11 cellular contexts compared by ENCODE assay signal in the genomic region with DNA sequence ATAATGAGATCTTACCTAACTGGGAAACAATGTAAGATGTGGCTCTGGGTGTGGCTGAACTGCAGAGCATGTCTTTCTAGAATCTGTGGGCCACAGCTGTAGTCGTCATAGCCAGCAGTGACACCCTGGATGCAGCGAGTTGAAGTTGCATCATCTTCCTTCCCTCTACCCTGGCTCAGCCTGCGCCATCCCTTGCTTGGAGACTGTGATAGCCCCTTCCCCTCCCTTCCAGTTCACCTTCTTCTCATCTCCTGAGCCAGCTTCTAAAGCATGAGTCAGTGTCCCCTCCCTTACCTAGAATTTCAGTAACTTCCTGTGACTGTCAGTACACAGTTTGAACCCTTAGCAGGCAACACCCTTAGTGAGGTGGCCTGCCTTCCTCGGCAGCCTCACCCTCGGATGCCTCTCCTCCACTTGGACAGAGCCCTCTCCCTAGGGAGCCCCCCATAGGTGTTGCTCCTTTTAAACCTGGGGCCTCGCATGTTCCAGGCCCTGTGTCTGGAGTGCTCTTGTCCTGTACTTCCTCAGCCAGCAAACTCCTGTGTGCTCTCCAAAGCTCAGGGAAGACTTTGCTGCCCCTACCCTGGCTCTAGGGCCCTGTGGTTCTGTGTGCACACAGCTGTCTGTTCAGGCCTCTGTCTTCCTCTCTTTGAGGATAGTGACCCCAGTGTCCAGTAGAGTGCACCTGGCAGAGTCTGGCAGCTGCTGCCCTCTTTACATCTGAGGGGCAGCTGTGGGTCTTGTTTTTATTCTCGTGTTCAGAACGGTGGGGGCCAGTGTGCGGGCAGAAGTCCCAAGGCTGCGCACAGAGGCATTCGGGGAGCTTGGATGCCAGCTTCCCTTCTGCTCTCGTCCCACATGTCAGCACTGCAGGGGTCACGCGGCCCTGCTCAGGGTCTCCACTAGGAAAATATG. TPM values are rescaled to one million over a fixed set of nuclear protein-coding genes. Genes with fewer than 3 reads are reported as not detected.
A peak's percentile ranks its signal among the peaks of the same experiment; 100 is the strongest.
DNase-seq lines count a peak whose midpoint lies in the region; ATAC-seq and TF ChIP-seq lines count a peak whose summit lies in the region.
"Had no signal": no experiment of that assay in that cellular context is flagged by ENCODE, and none has a peak within 500 bp of the region (broad histone marks: within the 10 kb centered on the region; RNA-seq: fewer than 3 reads in every experiment).

No MANE protein-coding gene starts in this region.

- TF ChIP-seq POLR2A in esophagus squamous epithelium (IDR thresholded peaks at IDR 0.05) (peak in 1 of 4 donors; percentile 2), upper lobe of left lung (IDR thresholded peaks at IDR 0.05) (no peak)

- H3K27ac Mint-ChIP-seq in natural killer cell treated with Interleukin-12 subunit alpha and Interleukin-12 subunit beta and Interleukin-15 and Interleukin-18, amount 100 ng/mL, for 72 hours = peak overlapping the region; percentile 6 to 76
- no peak overlapping the region for H3K27ac Mint-ChIP-seq in natural killer cell

- no peak for DNase-seq in natural killer cell treated with Interleukin-12 subunit alpha and Interleukin-12 subunit beta and Interleukin-15 and Interleukin-18, amount 100 ng/mL, for 72 hours (ENCODE audit: low spot score)
- DNase-seq in natural killer cell (no peak), esophagus squamous epithelium (lab: John Stamatoyannopoulos, UW) (no peak), upper lobe of left lung (no peak), C1 segment of cervical spinal cord (lab: John Stamatoyannopoulos, UW) (no peak), NCI-H2081 (lab: John Stamatoyannopoulos, UW) (no peak), RKO (ENCODE audit: low spot score) (no peak)
- DNase-seq in activated CD4-positive, alpha-beta T cell treated with anti-CD3 and anti-CD28 coated beads, Interleukin-2, amount 50 U/mL, for 4 hours = peak; percentile 49 to 50
- DNase-seq: lower lobe of right lung, NCI-H2171 treated with DMSO at 0.1 percent for 48 hours had no signal

- H3K4me3 ChIP-seq in esophagus squamous epithelium (no peak overlapping the region), upper lobe of left lung (no peak overlapping the region)
- H3K4me3 ChIP-seq: BLaER1, lower lobe of right lung had no signal

- H3K4me1 Mint-ChIP-seq in natural killer cell treated with Interleukin-12 subunit alpha and Interleukin-12 subunit beta and Interleukin-15 and Interleukin-18, amount 100 ng/mL, for 72 hours (ENCODE audit: low read depth in 2 of 2) = peaks cover 0 to 7% of the 10 kb centered on the region in 2 donors
- H3K4me1 Mint-ChIP-seq in natural killer cell = peaks cover 0 to 4% of the 10 kb centered on the region in 2 donors

- H3K36me3 Mint-ChIP-seq in natural killer cell treated with Interleukin-12 subunit alpha and Interleukin-12 subunit beta and Interleukin-15 and Interleukin-18, amount 100 ng/mL, for 72 hours = peaks cover 5% of the 10 kb centered on the region
- H3K36me3 Mint-ChIP-seq in natural killer cell = peaks cover 11% of the 10 kb centered on the region

- peak overlapping the region; percentile 70 to 88 (median 77) for H3K27ac ChIP-seq in esophagus squamous epithelium
- H3K27ac ChIP-seq in upper lobe of left lung = peak overlapping the region in 1 of 4 donors; percentile 44
- H3K27ac ChIP-seq: BLaER1, lower lobe of right lung had no signal

- H3K4me1 ChIP-seq in esophagus squamous epithelium (peaks cover 9 to 58% (median 12%) of the 10 kb centered on the region in 3 donors), upper lobe of left lung (peaks cover 0 to under 1% (median under 1%) of the 10 kb centered on the region in 4 donors)
- H3K4me1 ChIP-seq: lower lobe of right lung had no signal

- 68 to 75% methylated on average over 11 to 13 of the region's 14 CpGs for WGBS in esophagus squamous epithelium, 2 donors
- WGBS in upper lobe of left lung, 2 donors = 88 to 91% methylated on average over 14 of the region's 14 CpGs

- intact Hi-C loops in natural killer cell (cut with micrococcal nuclease) (no loop called here), esophagus squamous epithelium (cut with DNase I) (no loop called here)

- no peak overlapping the region for H3K4me3 Mint-ChIP-seq in natural killer cell treated with Interleukin-12 subunit alpha and Interleukin-12 subunit beta and Interleukin-15 and Interleukin-18, amount 100 ng/mL, for 72 hours
- H3K4me3 Mint-ChIP-seq in natural killer cell = no peak overlapping the region

- TF ChIP-seq EP300 in upper lobe of left lung (IDR thresholded peaks at IDR 0.05) = no peak

- H3K27me3 ChIP-seq in esophagus squamous epithelium = no peaks in the 10 kb centered on the region
- no peaks in the 10 kb centered on the region for H3K27me3 ChIP-seq in upper lobe of left lung
- H3K27me3 ChIP-seq: BLaER1 had no signal

- no peaks in the 10 kb centered on the region for H3K9me3 Mint-ChIP-seq in natural killer cell treated with Interleukin-12 subunit alpha and Interleukin-12 subunit beta and Interleukin-15 and Interleukin-18, amount 100 ng/mL, for 72 hours
- no peaks in the 10 kb centered on the region for H3K9me3 Mint-ChIP-seq in natural killer cell

- H3K27me3 Mint-ChIP-seq in natural killer cell treated with Interleukin-12 subunit alpha and Interleukin-12 subunit beta and Interleukin-15 and Interleukin-18, amount 100 ng/mL, for 72 hours = no peaks in the 10 kb centered on the region
- no peaks in the 10 kb centered on the region for H3K27me3 Mint-ChIP-seq in natural killer cell (ENCODE audit: low read depth in 2 of 2)

- no peaks in the 10 kb centered on the region for H3K9me3 ChIP-seq in esophagus squamous epithelium
- H3K9me3 ChIP-seq in upper lobe of left lung = no peaks in the 10 kb centered on the region
- H3K9me3 ChIP-seq: BLaER1, lower lobe of right lung had no signal

- peak in 1 of 2 donors; percentile 17 for ATAC-seq in natural killer cell treated with Interleukin-12 subunit alpha and Interleukin-12 subunit beta and Interleukin-15 and Interleukin-18, amount 100 ng/mL, for 72 hours
- no peak for ATAC-seq in natural killer cell
- ATAC-seq in upper lobe of left lung (ENCODE audit: low FRiP score in 2 of 2) = peak; percentile 36 to 46

- H3K36me3 ChIP-seq in esophagus squamous epithelium = peaks cover 24 to 100% (median 30%) of the 10 kb centered on the region in 3 donors
- H3K36me3 ChIP-seq in upper lobe of left lung = peaks cover 39 to 95% (median 73%) of the 10 kb centered on the region in 4 donors

- TF ChIP-seq CTCF in natural killer cell (IDR thresholded peaks at IDR 0.05) (no peak), esophagus squamous epithelium (IDR thresholded peaks at IDR 0.05) (no peak), upper lobe of left lung (IDR thresholded peaks at IDR 0.05) (no peak)

RNA-seq across cellular contexts. Expression of a gene that starts 43.7 kb away (rescaled TPM):
- 10 to 100 TPM; 15.8 to 16.9 TPM for total RNA-seq in natural killer cell treated with Interleukin-12 subunit alpha and Interleukin-12 subunit beta and Interleukin-15 and Interleukin-18, amount 100 ng/mL, for 72 hours
- total RNA-seq in natural killer cell = 10 to 100 TPM; 22.7 to 36.3 (median 35.9) TPM
- total RNA-seq in esophagus squamous epithelium = 10 to 100 TPM; 10.1 to 16.5 (median 13.0) TPM
- total RNA-seq in upper lobe of left lung = 10 to 100 TPM; 20.8 to 29.0 (median 26.2) TPM

Comparison
In these comparisons a context has a peak if more than half of its experiments do, and no peak if none do; other contexts are left out.
1. H3K27ac Mint-ChIP-seq: peak in natural killer cell treated with Interleukin-12 subunit alpha and Interleukin-12 subunit beta and Interleukin-15 and Interleukin-18, amount 100 ng/mL, for 72 hours (2 of 2); none in natural killer cell (0 of 2).
2. ATAC-seq: peak in upper lobe of left lung (2 of 2); none in natural killer cell (0 of 3).
3. DNase-seq: peak in activated CD4-positive, alpha-beta T cell treated with anti-CD3 and anti-CD28 coated beads, Interleukin-2, amount 50 U/mL, for 4 hours (2 of 2); none in natural killer cell treated with Interleukin-12 subunit alpha and Interleukin-12 subunit beta and Interleukin-15 and Interleukin-18, amount 100 ng/mL, for 72 hours (single experiment), natural killer cell (single experiment), esophagus squamous epithelium (single experiment), upper lobe of left lung (0 of 2), C1 segment of cervical spinal cord (0 of 14), NCI-H2081 (0 of 2) and RKO (single experiment).